In genomic region chr7:83459930-83460340, GRCh38 we compare ENCODE assay signal across 7 cellular contexts.
DNase-seq lines count a peak whose midpoint lies in the region; TF ChIP-seq lines count a peak whose summit lies in the region.
"Not testable (repeated sequence)": the region's sequence is repeated elsewhere in the genome, so short reads cannot be mapped to it uniquely, and the experiment has no call there.

No MANE protein-coding gene starts in this region.

- H2BK15ac ChIP-seq in mesendoderm (replicated peaks; ENCODE audit: low read depth): not testable (repeated sequence)

- peak overlapping the region; percentile 99 for H3K18ac ChIP-seq in mesendoderm (ENCODE audit: low read length)

- H3K9me3 ChIP-seq in ES-I3 (ENCODE audit: control insufficient read depth, insufficient read depth, low read length); HAP-1; HUES64 (ENCODE audit: insufficient read depth, low read depth, low read length); ectodermal cell (ENCODE audit: control insufficient read depth, low read length); iPS-15b (ENCODE audit: control insufficient read depth, insufficient read depth, low read length): not testable (repeated sequence)

- not testable (repeated sequence) for H3K4me2 ChIP-seq in mesendoderm (ENCODE audit: low read length)

- H2AK5ac ChIP-seq in mesendoderm (ENCODE audit: low read length): not testable (repeated sequence)

- not testable (repeated sequence) for DNase-seq in HAP-1 (ENCODE audit: low spot score in 2 of 2); glutamatergic neuron; mesendoderm

- H3K36me3 ChIP-seq in ES-I3 (ENCODE audit: insufficient read depth, low read length); HAP-1 (replicated peaks); ectodermal cell (ENCODE audit: control insufficient read depth, insufficient read depth, low read length); mesendoderm (ENCODE audit: control insufficient read depth, insufficient read depth, low read length): not testable (repeated sequence)
- H3K36me3 ChIP-seq in HUES64 (ENCODE audit: insufficient read depth, low read length) (peaks cover 25% of the 10 kb centered on the region), iPS-15b (ENCODE audit: control insufficient read depth, insufficient read depth, low read length) (peaks cover 19% of the 10 kb centered on the region)

- not testable (repeated sequence) for H3K23ac ChIP-seq in mesendoderm (ENCODE audit: low read length)

- not testable (repeated sequence) for H3K79me2 ChIP-seq in mesendoderm (ENCODE audit: control insufficient read depth, insufficient read depth, low read length)

- H3K9ac ChIP-seq in ES-I3 (ENCODE audit: low read depth, low read length) (peak overlapping the region; percentile 62), HUES64 (ENCODE audit: low read depth, low read length) (peak overlapping the region; percentile 98), iPS-15b (ENCODE audit: low read depth, low read length) (peak overlapping the region; percentile 99), mesendoderm (ENCODE audit: low read length) (peak overlapping the region; percentile 72)

- H3K27ac ChIP-seq in HUES64 (ENCODE audit: low read depth, low read length): peak overlapping the region; percentile 96
- H3K27ac ChIP-seq in ectodermal cell (ENCODE audit: insufficient read depth, low read depth, low read length, poor library complexity, severe bottlenecking): not testable (repeated sequence)
- H3K27ac ChIP-seq in mesendoderm (ENCODE audit: low read depth, low read length): peak overlapping the region; percentile 93

- not testable (repeated sequence) for H3K79me1 ChIP-seq in mesendoderm (ENCODE audit: low read length)

- H3K9me3 Mint-ChIP-seq in glutamatergic neuron (ENCODE audit: unreplicated experiment): not testable (repeated sequence)

- under 1% methylated on average over 10 of the region's 10 CpGs for WGBS in HUES64
- WGBS in ectodermal cell, 2 experiments: 2% methylated on average over 9 to 10 of the region's 10 CpGs
- WGBS in mesendoderm (ENCODE audit: extremely low coverage, insufficient coverage, low lambda C conversion rate): no CpG with 5 or more reads among the region's 10 CpGs

- H3K4me3 Mint-ChIP-seq in glutamatergic neuron (ENCODE audit: unreplicated experiment): peak overlapping the region; percentile 84

- not testable (repeated sequence) for H2BK120ac ChIP-seq in mesendoderm (ENCODE audit: low read depth, low read length)

- peak overlapping the region; percentile 52 for H3K4me3 ChIP-seq in HAP-1
- H3K4me3 ChIP-seq in HUES64 (ENCODE audit: low read length): peak overlapping the region; percentile 87
- peak overlapping the region; percentile 16 for H3K4me3 ChIP-seq in ectodermal cell (ENCODE audit: insufficient read depth, low read depth, low read length)
- peak overlapping the region; percentile 79 for H3K4me3 ChIP-seq in iPS-15b (ENCODE audit: low read depth, low read length)
- H3K4me3 ChIP-seq in mesendoderm (ENCODE audit: low read length): not testable (repeated sequence)

- peak overlapping the region; percentile 45 for H3K27ac Mint-ChIP-seq in glutamatergic neuron (ENCODE audit: unreplicated experiment)

- H3K27me3 ChIP-seq in HAP-1 (ENCODE audit: low read depth); HUES64 (ENCODE audit: insufficient read depth, low read length); ectodermal cell (ENCODE audit: control insufficient read depth, insufficient read depth, low read length, poor library complexity, severe bottlenecking); iPS-15b (ENCODE audit: control insufficient read depth, insufficient read depth, low read length); mesendoderm (ENCODE audit: insufficient read depth, low read length, poor library complexity): not testable (repeated sequence)

- not testable (repeated sequence) for TF ChIP-seq CTCF in glutamatergic neuron (IDR thresholded peaks at IDR 0.05; ENCODE audit: partially characterized antibody, unreplicated experiment)

- H4K5ac ChIP-seq in mesendoderm (ENCODE audit: low read length): not testable (repeated sequence)

- not testable (repeated sequence) for H4K8ac ChIP-seq in mesendoderm (ENCODE audit: low read depth, low read length)

- peak overlapping the region; percentile 31 for H3K4ac ChIP-seq in mesendoderm (ENCODE audit: low read depth, low read length)

- H3K4me1 Mint-ChIP-seq in glutamatergic neuron (ENCODE audit: low read depth, unreplicated experiment): peaks cover 29% of the 10 kb centered on the region

- H2BK5ac ChIP-seq in mesendoderm (ENCODE audit: low read length): not testable (repeated sequence)

- in situ Hi-C loops in HAP-1 (cut with MboI; ENCODE audit: low sequenced_read_pairs): not testable (repeated sequence)

- not testable (repeated sequence) for H3K36me3 Mint-ChIP-seq in glutamatergic neuron (ENCODE audit: unreplicated experiment)

- peaks cover 27% of the 10 kb centered on the region for H3K4me1 ChIP-seq in ES-I3 (ENCODE audit: insufficient read depth, low read length)
- peaks cover 40% of the 10 kb centered on the region for H3K4me1 ChIP-seq in HAP-1
- peaks cover 40% of the 10 kb centered on the region for H3K4me1 ChIP-seq in HUES64 (ENCODE audit: insufficient read depth, low read length)
- not testable (repeated sequence) for H3K4me1 ChIP-seq in ectodermal cell (ENCODE audit: control insufficient read depth, insufficient read depth, low read length); mesendoderm (ENCODE audit: control insufficient read depth, low read depth, low read length)
- peaks cover 25% of the 10 kb centered on the region for H3K4me1 ChIP-seq in iPS-15b (ENCODE audit: control insufficient read depth, insufficient read depth, low read length)

- not testable (repeated sequence) for H3K27me3 Mint-ChIP-seq in glutamatergic neuron (ENCODE audit: unreplicated experiment)

- peak overlapping the region; percentile 82 for H3K56ac ChIP-seq in mesendoderm (ENCODE audit: low read length)
